ENCODE assay signal across 9 cellular contexts in the genomic region with DNA sequence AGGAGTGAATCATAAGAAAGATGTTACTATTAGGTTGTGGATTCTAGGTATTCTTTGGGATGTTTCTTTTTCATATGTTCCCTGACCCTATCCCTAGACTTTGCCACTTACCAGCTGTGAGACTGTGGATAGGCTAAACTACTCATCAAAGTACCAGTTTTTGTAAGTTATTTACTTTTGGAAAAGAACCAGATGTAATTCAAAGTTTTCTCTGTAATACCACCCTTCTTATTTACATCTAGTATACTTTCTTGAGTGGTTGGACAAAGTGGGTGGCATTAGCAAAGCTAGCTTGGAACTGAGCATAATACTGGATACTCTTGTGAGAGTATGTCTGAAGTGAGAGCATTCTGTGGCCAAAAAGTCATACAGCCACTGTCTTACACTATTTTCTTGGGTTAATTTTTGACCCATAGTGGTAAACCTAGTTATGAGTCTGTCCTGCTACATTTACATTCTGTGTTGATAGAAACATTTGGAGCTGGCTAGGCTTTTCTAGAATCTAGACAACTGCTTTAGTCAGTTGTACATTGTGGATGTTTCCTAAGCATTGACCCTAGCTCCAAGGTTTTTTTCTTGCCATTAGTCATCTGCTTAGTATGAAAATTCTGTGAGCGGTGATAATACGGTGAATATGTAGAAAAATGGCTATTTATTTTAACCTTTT. TPM values are rescaled to one million over a fixed set of nuclear protein-coding genes. Genes with fewer than 3 reads are reported as not detected.
DNase-seq lines count a peak whose midpoint lies in the region; ATAC-seq and TF ChIP-seq lines count a peak whose summit lies in the region.
"Had no signal": no experiment of that assay in that cellular context is flagged by ENCODE, and none has a peak within 500 bp of the region (broad histone marks: within the 10 kb centered on the region; RNA-seq: fewer than 3 reads in every experiment).

No MANE protein-coding gene starts in this region.

- no peaks in the 10 kb centered on the region for H3K9me3 ChIP-seq in T-helper 17 cell (ENCODE audit: control insufficient read depth, low read length, poor library complexity, severe bottlenecking)

- peaks cover 19% of the 10 kb centered on the region for H3K9me3 Mint-ChIP-seq in mesothelial cell of epicardium

- no peaks in the 10 kb centered on the region for H3K27me3 Mint-ChIP-seq in T-helper 17 cell
- H3K27me3 Mint-ChIP-seq in mesothelial cell of epicardium (ENCODE audit: low read depth): no peaks in the 10 kb centered on the region

- H3K27ac Mint-ChIP-seq in T-helper 17 cell (no peak overlapping the region), mesothelial cell of epicardium (peak overlapping the region; percentile 6)

- TF ChIP-seq CTCF in mesothelial cell of epicardium (IDR thresholded peaks at IDR 0.05; ENCODE audit: unreplicated experiment): no peak

- ATAC-seq in GM18517 (IDR thresholded peaks at IDR 0.05; ENCODE audit: unreplicated experiment) (peak; percentile 88), HG02623 (IDR thresholded peaks at IDR 0.05; ENCODE audit: unreplicated experiment) (peak; percentile 83), T-helper 17 cell (no peak)

- DNase-seq in T-helper 17 cell: no peak
- DNase-seq in mesothelial cell of epicardium (ENCODE audit: low spot score in 2 of 2, unreplicated experiment in 2 of 2): no peak
- DNase-seq in activated gamma-delta T cell (lab: John Stamatoyannopoulos, UW): no peak
- DNase-seq in GF-D8 (lab: John Stamatoyannopoulos, UW): no peak
- DNase-seq in germinal center (ENCODE audit: low spot score): no peak
- DNase-seq in GM19240 (ENCODE audit: insufficient read length, low spot score): no peak
- DNase-seq: NCI-H526 had no signal

- no peaks in the 10 kb centered on the region for H3K36me3 Mint-ChIP-seq in T-helper 17 cell (ENCODE audit: low read depth)
- peaks cover 3% of the 10 kb centered on the region for H3K36me3 Mint-ChIP-seq in mesothelial cell of epicardium

- peak overlapping the region; percentile 45 for H3K4me3 Mint-ChIP-seq in T-helper 17 cell
- no peak overlapping the region for H3K4me3 Mint-ChIP-seq in mesothelial cell of epicardium

- H3K4me1 Mint-ChIP-seq in T-helper 17 cell (peaks cover 24% of the 10 kb centered on the region), mesothelial cell of epicardium (peaks cover 8% of the 10 kb centered on the region)

RNA-seq across cellular contexts. Expression of gene KDM6A, which starts 41.7 kb away (rescaled TPM):
- 10 to 100 TPM; 53.9 to 60.7 TPM for total RNA-seq in T-helper 17 cell
- total RNA-seq in mesothelial cell of epicardium: 64.2 to 69.7 TPM (median 67.5 TPM) in 3 replicates
